1 cellular context compared by ENCODE assay signal in genomic region chr2:42127425-42128424, GRCh38.
TF ChIP-seq lines count a peak whose summit lies in the region.

No MANE protein-coding gene starts in this region.

TF ChIP-seq in HepG2, 621 proteins besides CTCF, POLR2A, EP300 and RAD21 (continued from another document and continues in another):
- TF ChIP-seq TRAFD1 (CRISPR knock-in tag; IDR thresholded peaks at IDR 0.05; ENCODE audit: borderline replicate concordance) = no peak
- no peak for TF ChIP-seq ATF4 (CRISPR knock-in tag; IDR thresholded peaks at IDR 0.05)
- TF ChIP-seq ZFP36L2 (CRISPR knock-in tag; IDR thresholded peaks at IDR 0.05) = no peak
- no peak for TF ChIP-seq ATF5 (CRISPR knock-in tag; IDR thresholded peaks at IDR 0.05; ENCODE audit: low read depth)
- no peak for TF ChIP-seq NFKB2 (CRISPR knock-in tag; IDR thresholded peaks at IDR 0.05; ENCODE audit: borderline replicate concordance)
- no peak for TF ChIP-seq MAZ (IDR thresholded peaks at IDR 0.05; ENCODE audit: borderline replicate concordance, low read depth, low read length)
- TF ChIP-seq MAZ (CRISPR knock-in tag; IDR thresholded peaks at IDR 0.05; ENCODE audit: low read depth) = peak; percentile 64; the same call in 1 of the 2 replicates
- no peak for TF ChIP-seq ZNF737 (CRISPR knock-in tag; IDR thresholded peaks at IDR 0.05; ENCODE audit: borderline replicate concordance)
- peak; percentile 41; the same call in 1 of the 2 replicates for TF ChIP-seq MEF2D (CRISPR knock-in tag; IDR thresholded peaks at IDR 0.05)
- no peak; the same call in 1 of the 2 replicates for TF ChIP-seq ZBTB33 (CRISPR knock-in tag; IDR thresholded peaks at IDR 0.05)
- TF ChIP-seq HNF1B (CRISPR knock-in tag; IDR thresholded peaks at IDR 0.05) = peak; percentile 46; the same call in 1 of the 2 replicates
- peak; percentile 70; the same call in 1 of the 2 replicates for TF ChIP-seq ZHX1 (CRISPR knock-in tag; IDR thresholded peaks at IDR 0.05; ENCODE audit: low read depth)
- peak; percentile 59; the same call in 1 of the 2 replicates for TF ChIP-seq NR2F2 (IDR thresholded peaks at IDR 0.05; ENCODE audit: borderline replicate concordance, low read depth)
- TF ChIP-seq PAX8 (CRISPR knock-in tag; IDR thresholded peaks at IDR 0.05; ENCODE audit: borderline replicate concordance) = no peak
- no peak for TF ChIP-seq SRSF4 (IDR thresholded peaks at IDR 0.05; ENCODE audit: low read depth, low read length, poor library complexity, severe bottlenecking)
- TF ChIP-seq ZBTB42 (CRISPR knock-in tag; IDR thresholded peaks at IDR 0.05) = no peak
- TF ChIP-seq ZNF781 (CRISPR knock-in tag; IDR thresholded peaks at IDR 0.05; ENCODE audit: borderline replicate concordance, not compliant biosample characterization) = no peak
- no peak for TF ChIP-seq PRPF4 (IDR thresholded peaks at IDR 0.05; ENCODE audit: low read depth, low read length, poor library complexity, severe bottlenecking)
- TF ChIP-seq MED8 (CRISPR knock-in tag; IDR thresholded peaks at IDR 0.05; ENCODE audit: insufficient replicate concordance) = peak; percentile 90
- TF ChIP-seq ZNF850 (CRISPR knock-in tag; conservative IDR thresholded peaks at IDR 0.05) = no peak
- peak; percentile 99 for TF ChIP-seq MED13 (CRISPR knock-in tag; IDR thresholded peaks at IDR 0.05)
- TF ChIP-seq ZFY (CRISPR knock-in tag; IDR thresholded peaks at IDR 0.05) = 0 out of 2 replicates have a peak, but pooled peaks have one; percentile 4
- no peak for TF ChIP-seq SNAPC4 (CRISPR knock-in tag; IDR thresholded peaks at IDR 0.05)
- no peak for TF ChIP-seq EHMT2 (IDR thresholded peaks at IDR 0.05; ENCODE audit: borderline replicate concordance, low read depth, low read length)
- no peak for TF ChIP-seq ZNF253 (CRISPR knock-in tag; IDR thresholded peaks at IDR 0.05; ENCODE audit: borderline replicate concordance)
- peak; percentile 50 for TF ChIP-seq KLF9 (CRISPR knock-in tag; IDR thresholded peaks at IDR 0.05; ENCODE audit: low read depth)
- no peak for TF ChIP-seq ZNF790 (CRISPR knock-in tag; IDR thresholded peaks at IDR 0.05; ENCODE audit: borderline replicate concordance)
- TF ChIP-seq ZNF550 (CRISPR knock-in tag; IDR thresholded peaks at IDR 0.05; ENCODE audit: borderline replicate concordance) = 0 out of 2 replicates have a peak, but pooled peaks have one; percentile 86
- TF ChIP-seq ZFP90 (CRISPR knock-in tag; IDR thresholded peaks at IDR 0.05; ENCODE audit: borderline replicate concordance) = 0 out of 2 replicates have a peak, but pooled peaks have one; percentile 58
- no peak for TF ChIP-seq TBP (CRISPR knock-in tag; IDR thresholded peaks at IDR 0.05)
- TF ChIP-seq MIXL1 (CRISPR knock-in tag; IDR thresholded peaks at IDR 0.05) = peak; percentile 86
- peak; percentile 82; the same call in 1 of the 2 replicates for TF ChIP-seq ZKSCAN8 (CRISPR knock-in tag; IDR thresholded peaks at IDR 0.05; ENCODE audit: borderline replicate concordance)
- TF ChIP-seq SMAD1 (CRISPR knock-in tag; IDR thresholded peaks at IDR 0.05; ENCODE audit: borderline replicate concordance, low read depth) = no peak; the same call in 1 of the 2 replicates
- TF ChIP-seq SOX13 (IDR thresholded peaks at IDR 0.05) = peak; percentile 80
- peak in 1 of 2 experiments; percentile 93; a peak in 2 of 4 replicates for TF ChIP-seq SOX13 (CRISPR knock-in tag; conservative IDR thresholded peaks at IDR 0.05 in 1 of 2, IDR thresholded peaks at IDR 0.05 in 1 of 2)
- TF ChIP-seq TEAD2 (CRISPR knock-in tag; IDR thresholded peaks at IDR 0.05) = no peak
- no peak for TF ChIP-seq PHF20 (CRISPR knock-in tag; IDR thresholded peaks at IDR 0.05)
- TF ChIP-seq CHCHD3 (CRISPR knock-in tag; IDR thresholded peaks at IDR 0.05) = no peak
- peak; percentile 74 for TF ChIP-seq ERF (CRISPR knock-in tag; IDR thresholded peaks at IDR 0.05)
- TF ChIP-seq ZFP82 (CRISPR knock-in tag; IDR thresholded peaks at IDR 0.05; ENCODE audit: borderline replicate concordance) = no peak
- TF ChIP-seq ZSCAN30 (CRISPR knock-in tag; IDR thresholded peaks at IDR 0.05) = 0 out of 2 replicates have a peak, but pooled peaks have one; percentile 45
- TF ChIP-seq SNRNP70 (IDR thresholded peaks at IDR 0.05; ENCODE audit: low read depth, low read length) = no peak
- no peak; the same call in 1 of the 2 replicates for TF ChIP-seq ZNF652 (CRISPR knock-in tag; IDR thresholded peaks at IDR 0.05; ENCODE audit: borderline replicate concordance, low read depth)
- peak; percentile 78; the same call in 1 of the 2 replicates for TF ChIP-seq KDM4B (CRISPR knock-in tag; IDR thresholded peaks at IDR 0.05)
- TF ChIP-seq NFYB (CRISPR knock-in tag; IDR thresholded peaks at IDR 0.05) = no peak
- TF ChIP-seq ATF6 (CRISPR knock-in tag; conservative IDR thresholded peaks at IDR 0.05) = no peak; the same call in 1 of the 2 replicates
- TF ChIP-seq DNMT3B (CRISPR knock-in tag; conservative IDR thresholded peaks at IDR 0.05) = 0 out of 2 replicates have a peak, but pooled peaks have one; percentile 13
- TF ChIP-seq RBAK (CRISPR knock-in tag; IDR thresholded peaks at IDR 0.05) = no peak
- no peak for TF ChIP-seq AGO1 (IDR thresholded peaks at IDR 0.05; ENCODE audit: low read depth, low read length, poor library complexity, severe bottlenecking)
- no peak for TF ChIP-seq TBL1XR1 (IDR thresholded peaks at IDR 0.05; ENCODE audit: borderline replicate concordance, low read length, partially characterized antibody)
- no peak for TF ChIP-seq CBFB (CRISPR knock-in tag; IDR thresholded peaks at IDR 0.05)
- no peak for TF ChIP-seq EZH2 (conservative IDR thresholded peaks at IDR 0.05; ENCODE audit: low read depth, low read length)
- TF ChIP-seq ZNF232 (CRISPR knock-in tag; IDR thresholded peaks at IDR 0.05; ENCODE audit: borderline replicate concordance) = 0 out of 2 replicates have a peak, but pooled peaks have one; percentile 67
